In genomic region chr2:26764906-26765305, GRCh38 we compare ENCODE assay signal across 8 cellular contexts. TPM values are rescaled to one million over a fixed set of nuclear protein-coding genes. Genes with fewer than 3 reads are reported as not detected.
A peak's percentile ranks its signal among the peaks of the same experiment; 100 is the strongest.
DNase-seq lines count a peak whose midpoint lies in the region; FAIRE-seq and TF ChIP-seq lines count a peak whose summit lies in the region.

No MANE protein-coding gene starts in this region.

- H3K27me3 ChIP-seq in right atrium auricular region (no peaks in the 10 kb centered on the region), bronchial epithelial cell (ENCODE audit: control insufficient read depth, insufficient read depth, low read length) (no peaks in the 10 kb centered on the region), vagina (no peaks in the 10 kb centered on the region)

- no peaks in the 10 kb centered on the region for H3K36me3 Mint-ChIP-seq in mesothelial cell of epicardium

- H3K36me3 ChIP-seq in right atrium auricular region (no peaks in the 10 kb centered on the region), bronchial epithelial cell (ENCODE audit: control insufficient read depth, insufficient read depth, low read length) (peaks cover 5% of the 10 kb centered on the region), vagina (no peaks in the 10 kb centered on the region)

- no peaks in the 10 kb centered on the region for H3K27me3 Mint-ChIP-seq in mesothelial cell of epicardium (ENCODE audit: low read depth)

- TF ChIP-seq CTCF in right atrium auricular region (IDR thresholded peaks at IDR 0.05) (no peak), bronchial epithelial cell (IDR thresholded peaks at IDR 0.05; ENCODE audit: insufficient read depth, low read length, severe bottlenecking) (no peak), mesothelial cell of epicardium (IDR thresholded peaks at IDR 0.05; ENCODE audit: unreplicated experiment) (no peak), vagina (IDR thresholded peaks at IDR 0.05) (no peak)

- no peak for TF ChIP-seq POLR2A in vagina (IDR thresholded peaks at IDR 0.05)

- no peak for FAIRE-seq in bronchial epithelial cell (lab: Jason Lieb, UNC)

- H3K4me3 ChIP-seq in right atrium auricular region (peak overlapping the region; percentile 75 to 86), bronchial epithelial cell (ENCODE audit: low read depth, low read length) (peak overlapping the region; percentile 95), vagina (peak overlapping the region; percentile 66 to 89)

- no peaks in the 10 kb centered on the region for H3K9me3 Mint-ChIP-seq in mesothelial cell of epicardium

- peak overlapping the region; percentile 96 for H3K4me3 Mint-ChIP-seq in mesothelial cell of epicardium

- H3K4me1 Mint-ChIP-seq in mesothelial cell of epicardium: peaks cover 29% of the 10 kb centered on the region

- H3K27ac ChIP-seq in right atrium auricular region (peak overlapping the region; percentile 91 to 94), vagina (peak overlapping the region; percentile 87)

- H3K9me3 ChIP-seq in right atrium auricular region (no peaks in the 10 kb centered on the region), vagina (no peaks in the 10 kb centered on the region)

- peak overlapping the region; percentile 94 for H3K27ac Mint-ChIP-seq in mesothelial cell of epicardium

- intact Hi-C loops in cardiac septum (cut with DNase I): no loop called here
- intact Hi-C loops in vagina (cut with DNase I): no loop called here

- peaks cover 0 to 52% of the 10 kb centered on the region in 2 donors for H3K4me1 ChIP-seq in right atrium auricular region
- peaks cover 64% of the 10 kb centered on the region for H3K4me1 ChIP-seq in vagina

- no peak for DNase-seq in right atrium auricular region (ENCODE audit: low spot score)
- no peak for DNase-seq in cardiac septum (ENCODE audit: low spot score)
- DNase-seq in bronchial epithelial cell (ENCODE audit: low read depth): no peak
- no peak for DNase-seq in mesothelial cell of epicardium (ENCODE audit: low spot score in 2 of 2, unreplicated experiment in 2 of 2)
- DNase-seq in vagina (ENCODE audit: extremely low spot score in 2 of 2): no peak
- no peak for DNase-seq in stimulated activated CD8-positive, alpha-beta memory T cell treated with anti-CD3 and anti-CD28 coated beads, Interleukin-4, amount 100 ng/mL, for 48 hours
- DNase-seq in NCI-H345 (lab: John Stamatoyannopoulos, UW): no peak
- no peak for DNase-seq in DMS153 (lab: John Stamatoyannopoulos, UW)

RNA-seq across cellular contexts. Expression of gene SLC35F6, which starts 0.8 kb away (rescaled TPM):
- total RNA-seq in right atrium auricular region (10 to 100 TPM; 34.2 to 55.7 TPM), cardiac septum (18.6 TPM), bronchial epithelial cell (29.2 and 37.1 TPM in 2 replicates), mesothelial cell of epicardium (25.2 to 26.8 TPM (median 26.0 TPM) in 3 replicates), vagina (40.8 TPM)

RNA-seq across cellular contexts. Expression of gene CENPA, which starts 20.9 kb away (rescaled TPM):
- total RNA-seq in right atrium auricular region (under 1 TPM; 0.35 to 0.41 TPM), cardiac septum (not detected), bronchial epithelial cell (0.26 TPM in 1 of 2 replicates, not detected in the other), mesothelial cell of epicardium (7.9 to 9.2 TPM (median 8.8 TPM) in 3 replicates), vagina (not detected)
